Comparison of ENCODE assay signal across 16 cellular contexts in the genomic region with DNA sequence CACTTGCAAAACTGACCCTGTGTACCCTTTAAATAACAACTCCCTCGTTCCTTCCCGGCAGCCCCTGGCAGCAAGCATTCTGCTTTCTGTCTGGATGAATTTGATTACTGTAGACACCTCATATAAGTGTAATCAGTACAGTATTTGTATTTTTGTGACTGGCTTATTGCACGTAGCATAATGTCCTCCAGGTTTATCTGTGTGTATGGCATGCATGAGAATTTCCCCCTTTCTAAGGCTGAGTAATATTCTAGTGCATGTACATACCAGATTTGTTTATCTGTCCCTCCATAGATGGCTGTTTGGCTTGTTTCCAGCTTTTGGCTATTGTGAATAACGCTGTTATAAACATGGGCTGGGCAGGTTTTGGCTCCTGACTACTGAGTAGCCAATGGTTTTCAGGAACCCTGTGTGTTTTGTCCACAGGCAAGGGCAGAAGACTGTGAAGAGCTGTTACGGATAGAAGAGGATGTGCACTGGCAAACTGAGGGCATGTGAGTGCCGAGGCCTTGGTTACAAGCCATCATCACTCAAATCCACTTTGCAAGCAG.
A peak's percentile ranks its signal among the peaks of the same experiment; 100 is the strongest.
DNase-seq lines count a peak whose midpoint lies in the region; ATAC-seq and TF ChIP-seq lines count a peak whose summit lies in the region.
"Had no signal": no experiment of that assay in that cellular context is flagged by ENCODE, and none has a peak within 500 bp of the region (broad histone marks: within the 10 kb centered on the region; RNA-seq: fewer than 3 reads in every experiment).

No MANE protein-coding gene starts in this region.

- H3K79me2 ChIP-seq in SK-N-SH (ENCODE audit: insufficient read depth): no peaks in the 10 kb centered on the region

- no peak overlapping the region for H3K4me2 ChIP-seq in SK-N-SH

- H3K36me3 Mint-ChIP-seq in progenitor cell of endocrine pancreas (ENCODE audit: insufficient read depth): peaks cover 28% of the 10 kb centered on the region
- peaks cover 60% of the 10 kb centered on the region for H3K36me3 Mint-ChIP-seq in activated T-cell treated with anti-CD3 and anti-CD28 coated beads, Interleukin-2, amount 50 U/mL, for 4 hours (ENCODE audit: insufficient read depth)

- POLR2A ChIA-PET in SK-N-SH (lab: Yijun Ruan, JAX): no interaction called here

- no peak overlapping the region for H3K4me3 Mint-ChIP-seq in progenitor cell of endocrine pancreas (ENCODE audit: low read depth)
- no peak overlapping the region for H3K4me3 Mint-ChIP-seq in activated T-cell treated with anti-CD3 and anti-CD28 coated beads, Interleukin-2, amount 50 U/mL, for 4 hours

- H3K36me3 ChIP-seq in SK-N-SH (replicated peaks in 1 of 2; ENCODE audit: control insufficient read depth in 1 of 2, insufficient read depth in 2 of 2, low read length in 1 of 2) (peaks cover 53 to 62% of the 10 kb centered on the region in 2 experiments), esophagus squamous epithelium (peaks cover 0 to 83% (median 10%) of the 10 kb centered on the region in 3 donors)

- H3K9me2 ChIP-seq in SK-N-SH: no peaks in the 10 kb centered on the region

- no peaks in the 10 kb centered on the region for H3F3A ChIP-seq in SK-N-SH (replicated peaks; ENCODE audit: insufficient read depth)

- H3K27me3 Mint-ChIP-seq in progenitor cell of endocrine pancreas: no peaks in the 10 kb centered on the region
- no peaks in the 10 kb centered on the region for H3K27me3 Mint-ChIP-seq in activated T-cell treated with anti-CD3 and anti-CD28 coated beads, Interleukin-2, amount 50 U/mL, for 4 hours (ENCODE audit: low read depth)

- no peaks in the 10 kb centered on the region for H3K27me3 ChIP-seq in SK-N-SH (ENCODE audit: insufficient read depth)
- H3K27me3 ChIP-seq in esophagus squamous epithelium: no peaks in the 10 kb centered on the region
- H3K27me3 ChIP-seq: foreskin keratinocyte, MG63, right lobe of liver had no signal

- H3K9me3 ChIP-seq in SK-N-SH (no peaks in the 10 kb centered on the region), esophagus squamous epithelium (no peaks in the 10 kb centered on the region)
- H3K9me3 ChIP-seq: MG63, right lobe of liver had no signal

- H3K4me3 ChIP-seq in SK-N-SH (ENCODE audit: low read depth in 2 of 2, low read length in 1 of 2) (no peak overlapping the region), esophagus squamous epithelium (no peak overlapping the region)
- H3K4me3 ChIP-seq: MG63, right lobe of liver had no signal

- no peaks in the 10 kb centered on the region for H3K9me3 Mint-ChIP-seq in progenitor cell of endocrine pancreas (ENCODE audit: low read depth)
- H3K9me3 Mint-ChIP-seq in activated T-cell treated with anti-CD3 and anti-CD28 coated beads, Interleukin-2, amount 50 U/mL, for 4 hours: no peaks in the 10 kb centered on the region

- WGBS in SK-N-SH (ENCODE audit: low lambda C conversion rate): 61% methylated on average over 5 of the region's 6 CpGs
- WGBS in esophagus squamous epithelium, 2 donors: 65 to 82% methylated on average over 6 of the region's 6 CpGs

- no peak overlapping the region for H3K9ac ChIP-seq in SK-N-SH

- H3K4me1 Mint-ChIP-seq in progenitor cell of endocrine pancreas (ENCODE audit: low read depth): peaks cover 2% of the 10 kb centered on the region
- no peaks in the 10 kb centered on the region for H3K4me1 Mint-ChIP-seq in activated T-cell treated with anti-CD3 and anti-CD28 coated beads, Interleukin-2, amount 50 U/mL, for 4 hours (ENCODE audit: low read depth)

- H3K4me1 ChIP-seq in SK-N-SH (ENCODE audit: control insufficient read depth in 1 of 2, insufficient read depth in 2 of 2, low read depth in 1 of 2, low read length in 1 of 2) (peaks cover 0 to 18% of the 10 kb centered on the region in 2 experiments; a peak in 2 of 4 replicates), esophagus squamous epithelium (peaks cover 0 to 16% (median 0%) of the 10 kb centered on the region in 3 donors)
- H3K4me1 ChIP-seq: foreskin keratinocyte, right lobe of liver had no signal

- no peak for TF ChIP-seq CTCF in SK-N-SH (IDR thresholded peaks at IDR 0.05)
- no peak for TF ChIP-seq CTCF in esophagus squamous epithelium (IDR thresholded peaks at IDR 0.05)
- no peak for TF ChIP-seq CTCF in progenitor cell of endocrine pancreas (IDR thresholded peaks at IDR 0.05; ENCODE audit: unreplicated experiment)

- H3K27ac Mint-ChIP-seq in progenitor cell of endocrine pancreas: peak overlapping the region; percentile 41

- no peak for TF ChIP-seq POLR2A in esophagus squamous epithelium (IDR thresholded peaks at IDR 0.05)

- DNase-seq in DMS153 treated with DMSO at 0.1 percent for 48 hours (lab: John Stamatoyannopoulos, UW; ENCODE audit: unreplicated experiment) (peak; percentile 21), SK-N-SH (peak; percentile 19), esophagus squamous epithelium (lab: John Stamatoyannopoulos, UW) (no peak), progenitor cell of endocrine pancreas (ENCODE audit: low spot score, unreplicated experiment) (no peak), SW 1271 (lab: John Stamatoyannopoulos, UW) (no peak)
- DNase-seq in activated T-cell treated with anti-CD3 and anti-CD28 coated beads, Interleukin-2, amount 50 U/mL, for 4 hours: no peak
- no peak for DNase-seq in activated naive CD4-positive, alpha-beta T cell (lab: John Stamatoyannopoulos, UW)
- DNase-seq: activated CD4-positive, alpha-beta T cell treated with anti-CD3 and anti-CD28 coated beads, Interleukin-2, amount 50 U/mL, for 4 hours; AML-193; foreskin keratinocyte; mesendoderm; MG63; NCI-H2081 treated with DMSO at 0.1 percent for 48 hours; right lobe of liver; stimulated activated CD4-positive, alpha-beta T cell treated with anti-CD3 and anti-CD28 coated beads, Interleukin-4, amount 100 ng/mL, for 24 hours had no signal

- no peak overlapping the region for H2AFZ ChIP-seq in SK-N-SH (ENCODE audit: low read depth)

- no peaks in the 10 kb centered on the region for H4K20me1 ChIP-seq in SK-N-SH (ENCODE audit: insufficient read depth)

- no peak for TF ChIP-seq EP300 in SK-N-SH (IDR thresholded peaks at IDR 0.05; ENCODE audit: borderline replicate concordance in 1 of 2, low read depth in 1 of 2, low read length in 1 of 2)

- intact Hi-C loops in esophagus squamous epithelium (cut with DNase I): loop anchor here (10.0 kb wide), 1 partner anchor 144 kb away; the partner anchor contains the start of gene LRCH1

- CTCF ChIA-PET in SK-N-SH (lab: Yijun Ruan, JAX): interaction anchor here (0.6 to 3.2 kb wide), 6 partner anchors 11 to 1248 kb away, joined by 3 to 16 read pairs (median 4); partner anchors contain the start of gene LRCH1

- peak overlapping the region in 1 of 2 experiments; percentile 54; a peak in 2 of 4 replicates for H3K27ac ChIP-seq in SK-N-SH (ENCODE audit: low read depth in 2 of 2, low read length in 1 of 2)
- peak overlapping the region in 3 of 4 donors; percentile 10 to 31 (median 24) for H3K27ac ChIP-seq in esophagus squamous epithelium
- H3K27ac ChIP-seq: foreskin keratinocyte, right lobe of liver had no signal

- no peak for ATAC-seq in activated T-cell treated with anti-CD3 and anti-CD28 coated beads, Interleukin-2, amount 50 U/mL, for 4 hours
- ATAC-seq in activated CD4-positive, CD25-positive, alpha-beta regulatory T cell treated with anti-CD3 and anti-CD28 coated beads, Interleukin-2, amount 50 U/mL, for 24 hours: no peak
- ATAC-seq: foreskin keratinocyte had no signal

- no peak for TF ChIP-seq RAD21 in SK-N-SH (IDR thresholded peaks at IDR 0.05; ENCODE audit: low read length)

TF ChIP-seq in SK-N-SH, 30 proteins besides CTCF, POLR2A, EP300 and RAD21:
- TF ChIP-seq FOXJ3 (CRISPR knock-in tag; IDR thresholded peaks at IDR 0.05) (0 out of 2 replicates have a peak, but pooled peaks have one; percentile 44), TCF12 (IDR thresholded peaks at IDR 0.05) (peak; percentile 10; the same call in 1 of the 2 replicates), USF1 (IDR thresholded peaks at IDR 0.05; ENCODE audit: borderline replicate concordance, low read depth) (no peak)

Comparison
In these comparisons a context has a peak if more than half of its experiments do, and no peak if none do; other contexts are left out.
1. DNase-seq: peak in DMS153 treated with DMSO at 0.1 percent for 48 hours (single experiment) and SK-N-SH (single experiment); none in esophagus squamous epithelium (single experiment), progenitor cell of endocrine pancreas (single experiment), activated T-cell treated with anti-CD3 and anti-CD28 coated beads, Interleukin-2, amount 50 U/mL, for 4 hours (single experiment), SW 1271 (0 of 2) and activated naive CD4-positive, alpha-beta T cell (0 of 4).